ENCODE assay signal across 30 cellular contexts in the genomic region with DNA sequence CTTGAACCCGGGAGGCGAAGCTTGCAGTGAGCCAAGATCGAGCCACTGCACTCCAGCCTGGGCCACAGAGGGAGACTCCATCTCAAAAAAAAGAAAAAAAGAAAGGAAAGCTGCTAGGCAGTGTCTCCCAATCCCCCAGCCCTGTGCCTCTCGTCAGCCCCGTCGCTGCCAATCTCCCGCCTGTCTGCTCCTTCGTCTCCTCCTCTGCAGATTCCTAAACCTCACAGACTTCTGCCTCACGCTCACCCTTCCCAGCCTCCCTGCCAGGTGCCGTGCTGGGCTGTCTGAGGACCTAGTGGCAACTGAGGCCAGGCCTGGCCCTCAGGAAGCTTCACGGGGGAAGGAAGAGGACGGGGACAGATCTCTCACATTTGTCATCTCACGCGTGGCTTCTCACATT. TPM values are rescaled to one million over a fixed set of nuclear protein-coding genes. Genes with fewer than 3 reads are reported as not detected.
"Had no signal": no experiment of that assay in that cellular context is flagged by ENCODE, and none has a peak within 500 bp of the region (broad histone marks: within the 10 kb centered on the region; RNA-seq: fewer than 3 reads in every experiment).

No MANE protein-coding gene starts in this region.

- H3K4me3 ChIP-seq: ascending aorta, body of pancreas, cardiac muscle cell, SJSA1 had no signal

- H3K27me3 Mint-ChIP-seq: activated B cell treated with CpG ODN at 0.5 μM for 24 hours; activated CD4-positive, alpha-beta T cell treated with anti-CD3 and anti-CD28 coated beads, Interleukin-2, amount 10 ng/mL, durations not matched to agents 24 days and 14 days; activated CD8-positive, alpha-beta memory T cell treated with anti-CD3 and anti-CD28 coated beads, Interleukin-2, amount 10 ng/mL, durations not matched to agents 7 days and 5 days; activated naive CD4-positive, alpha-beta T cell treated with anti-CD3 and anti-CD28 coated beads, Interleukin-2, amount 50 U/mL, for 24 hours; activated T-cell treated with anti-CD3 and anti-CD28 coated beads, Interleukin-2, amount 50 U/mL, for 24 hours had no signal

- ATAC-seq: activated CD8-positive, alpha-beta memory T cell treated with anti-CD3 and anti-CD28 coated beads, Interleukin-2, amount 10 ng/mL, durations not matched to agents 7 days and 5 days; body of pancreas; Panc1; SK-N-SH treated with all-trans-retinoic acid at 6 μM for 48 hours had no signal

- H3K36me3 ChIP-seq: cardiac muscle cell had no signal

- H3K9me3 ChIP-seq: ascending aorta, body of pancreas, SJSA1 had no signal

- H3K27ac Mint-ChIP-seq: activated B cell treated with CpG ODN at 0.5 μM for 24 hours; activated CD4-positive, alpha-beta T cell treated with anti-CD3 and anti-CD28 coated beads, Interleukin-2, amount 10 ng/mL, durations not matched to agents 24 days and 14 days; activated CD8-positive, alpha-beta memory T cell treated with anti-CD3 and anti-CD28 coated beads, Interleukin-2, amount 10 ng/mL, durations not matched to agents 7 days and 5 days; activated naive CD4-positive, alpha-beta T cell treated with anti-CD3 and anti-CD28 coated beads, Interleukin-2, amount 50 U/mL, for 24 hours; activated T-cell treated with anti-CD3 and anti-CD28 coated beads, Interleukin-2, amount 50 U/mL, for 24 hours; activated T-helper 1 cell treated with anti-CD3 and anti-CD28 coated beads, Interleukin-12 subunit alpha, Interleukin-12 subunit beta, Interleukin-2, Interleukin-4 antibody, amounts not matched to agents 30 ng/mL and 10 ng/mL and 1 ng/mL, durations not matched to agents 14 hours and 24 hours and 36 hours had no signal

- H3K36me3 Mint-ChIP-seq: activated CD8-positive, alpha-beta memory T cell treated with anti-CD3 and anti-CD28 coated beads, Interleukin-2, amount 10 ng/mL, durations not matched to agents 7 days and 5 days had no signal

- H3K27me3 ChIP-seq: ascending aorta, body of pancreas, cardiac muscle cell, SJSA1 had no signal

- H3K27ac ChIP-seq: ascending aorta, body of pancreas, cardiac muscle cell, SJSA1 had no signal

- DNase-seq: activated B cell treated with CpG ODN at 0.5 μM for 24 hours; activated CD4-positive, alpha-beta T cell treated with anti-CD3 and anti-CD28 coated beads for 1 hour; activated CD4-positive, alpha-beta T cell treated with anti-CD3 and anti-CD28 coated beads, Interleukin-2, amount 10 ng/mL, durations not matched to agents 24 days and 14 days; activated CD4-positive, alpha-beta T cell treated with anti-CD3 and anti-CD28 coated beads, Interleukin-2, amount 50 U/mL, for 48 hours; activated CD8-positive, alpha-beta memory T cell treated with anti-CD3 and anti-CD28 coated beads, Interleukin-2, amount 10 ng/mL, durations not matched to agents 7 days and 5 days; activated effector memory CD4-positive, alpha-beta T cell treated with Interleukin-2 at 50 U/mL for 16 hours; activated naive CD4-positive, alpha-beta T cell; activated T-cell treated with anti-CD3 and anti-CD28 coated beads, Interleukin-2, amount 50 U/mL, for 24 hours; body of pancreas; cerebellar nuclear complex; Karpas-422; MM.1S; NCI-H1105 treated with DMSO at 0.1 percent for 48 hours; NCI-H1436 treated with DMSO at 0.1 percent for 48 hours; NCI-H187 treated with DMSO at 0.1 percent for 48 hours; NCI-H2081 treated with DMSO at 0.1 percent for 48 hours; NCI-H226; NK-92 treated with Interleukin-12 subunit alpha and Interleukin-12 subunit beta, amount 100 ng/mL, for 24 hours; OCI-M1; RPMI8226; SHP77; SW 1271 had no signal

- H3K4me1 ChIP-seq: ascending aorta, body of pancreas, SJSA1 had no signal

- H3K4me1 Mint-ChIP-seq: activated B cell treated with CpG ODN at 0.5 μM for 24 hours; activated CD4-positive, alpha-beta T cell treated with anti-CD3 and anti-CD28 coated beads, Interleukin-2, amount 10 ng/mL, durations not matched to agents 24 days and 14 days; activated CD8-positive, alpha-beta memory T cell treated with anti-CD3 and anti-CD28 coated beads, Interleukin-2, amount 10 ng/mL, durations not matched to agents 7 days and 5 days; activated naive CD4-positive, alpha-beta T cell treated with anti-CD3 and anti-CD28 coated beads, Interleukin-2, amount 50 U/mL, for 24 hours had no signal

- H3K9me3 Mint-ChIP-seq: activated B cell treated with CpG ODN at 0.5 μM for 24 hours; activated CD4-positive, alpha-beta T cell treated with anti-CD3 and anti-CD28 coated beads, Interleukin-2, amount 10 ng/mL, durations not matched to agents 24 days and 14 days; activated naive CD4-positive, alpha-beta T cell treated with anti-CD3 and anti-CD28 coated beads, Interleukin-2, amount 50 U/mL, for 24 hours; activated T-cell treated with anti-CD3 and anti-CD28 coated beads, Interleukin-2, amount 50 U/mL, for 24 hours; activated T-helper 1 cell treated with anti-CD3 and anti-CD28 coated beads, Interleukin-12 subunit alpha, Interleukin-12 subunit beta, Interleukin-2, Interleukin-4 antibody, amounts not matched to agents 30 ng/mL and 10 ng/mL and 1 ng/mL, durations not matched to agents 14 hours and 24 hours and 36 hours had no signal

- H3K4me3 Mint-ChIP-seq: activated B cell treated with CpG ODN at 0.5 μM for 24 hours; activated CD4-positive, alpha-beta T cell treated with anti-CD3 and anti-CD28 coated beads, Interleukin-2, amount 10 ng/mL, durations not matched to agents 24 days and 14 days; activated CD8-positive, alpha-beta memory T cell treated with anti-CD3 and anti-CD28 coated beads, Interleukin-2, amount 10 ng/mL, durations not matched to agents 7 days and 5 days; activated naive CD4-positive, alpha-beta T cell treated with anti-CD3 and anti-CD28 coated beads, Interleukin-2, amount 50 U/mL, for 24 hours; activated T-cell treated with anti-CD3 and anti-CD28 coated beads, Interleukin-2, amount 50 U/mL, for 24 hours; activated T-helper 1 cell treated with anti-CD3 and anti-CD28 coated beads, Interleukin-12 subunit alpha, Interleukin-12 subunit beta, Interleukin-2, Interleukin-4 antibody, amounts not matched to agents 30 ng/mL and 10 ng/mL and 1 ng/mL, durations not matched to agents 14 hours and 24 hours and 36 hours had no signal

RNA-seq across cellular contexts. Expression of gene DPF1, which starts 21.5 kb away (rescaled TPM):
- total RNA-seq: activated B cell treated with CpG ODN at 0.5 μM for 24 hours, ascending aorta, body of pancreas had no signal

RNA-seq across cellular contexts. Expression of gene PPP1R14A, which starts 53.7 kb away (rescaled TPM):
- total RNA-seq: activated CD8-positive, alpha-beta memory T cell treated with anti-CD3 and anti-CD28 coated beads, Interleukin-2, amount 10 ng/mL, durations not matched to agents 7 days and 5 days; NCI-H460; SJSA1 had no signal
